Comparison of ENCODE assay signal across 12 cellular contexts in the genomic region with DNA sequence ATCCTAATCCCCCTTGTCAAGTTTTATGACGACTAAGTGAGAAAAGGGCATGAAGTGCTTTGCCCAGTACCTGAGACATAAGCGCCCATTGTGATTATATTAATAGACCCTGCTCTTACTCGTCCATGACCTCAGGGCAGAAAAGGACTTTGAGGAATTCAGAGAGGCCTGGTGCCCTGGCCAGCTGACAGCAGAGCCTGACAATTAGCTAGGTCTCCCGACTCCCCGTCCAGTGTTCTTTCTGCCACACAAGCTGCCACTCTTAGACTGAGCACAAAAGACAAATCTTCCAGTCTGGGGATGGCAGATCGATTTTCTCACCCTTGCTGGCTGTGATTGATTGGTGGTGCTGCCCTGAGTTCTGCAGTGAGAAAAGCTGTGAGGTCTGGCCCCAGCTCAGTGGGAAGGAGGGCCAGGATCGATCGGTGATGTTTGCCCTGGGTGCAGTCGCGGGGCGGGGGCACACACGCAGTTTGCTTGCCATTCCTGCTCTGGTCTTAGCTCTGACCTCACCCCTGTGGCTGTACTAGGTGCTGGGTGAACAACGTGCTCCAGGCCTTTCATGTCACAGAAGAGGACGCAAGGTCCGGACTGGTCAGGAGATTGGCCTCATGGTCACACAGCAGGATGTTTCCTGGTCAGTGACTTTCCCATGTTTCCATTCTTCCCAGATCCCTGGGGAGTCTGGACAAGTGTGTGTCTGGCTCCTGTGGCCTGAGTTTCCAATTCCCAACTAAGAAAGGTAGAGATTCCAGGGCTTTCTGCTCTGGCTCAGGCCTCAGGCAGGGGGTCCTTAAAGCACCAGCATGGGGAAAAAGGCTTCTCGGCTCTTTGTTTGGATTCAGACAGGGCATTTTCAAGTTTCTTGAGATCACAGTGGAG.
DNase-seq lines count a peak whose midpoint lies in the region; ATAC-seq and TF ChIP-seq lines count a peak whose summit lies in the region.
"Had no signal": no experiment of that assay in that cellular context is flagged by ENCODE, and none has a peak within 500 bp of the region (broad histone marks: within the 10 kb centered on the region; RNA-seq: fewer than 3 reads in every experiment).

No MANE protein-coding gene starts in this region.

- TF ChIP-seq POLR2A in gastroesophageal sphincter (IDR thresholded peaks at IDR 0.05) (no peak), gastrocnemius medialis (IDR thresholded peaks at IDR 0.05) (peak in 1 of 2 donors; percentile 18)

- in situ Hi-C loops in gastrocnemius medialis (cut with MboI; ENCODE audit: low sequenced_read_pairs in 4 of 4): no loop called here
- in situ Hi-C loops in GM13976 (cut with MboI; ENCODE audit: low sequenced_read_pairs, unreplicated experiment): no loop called here

- H3K9me3 ChIP-seq in gastroesophageal sphincter: no peaks in the 10 kb centered on the region
- H3K9me3 ChIP-seq in gastrocnemius medialis: no peaks in the 10 kb centered on the region
- H3K9me3 ChIP-seq in CD8-positive, alpha-beta memory T cell (ENCODE audit: low read length): no peaks in the 10 kb centered on the region

- intact Hi-C loops in gastrocnemius medialis (cut with DNase I; ENCODE audit: low total_unique reads): no loop called here

- peak overlapping the region in 3 of 4 donors; percentile 55 to 78 (median 70) for H3K27ac ChIP-seq in gastroesophageal sphincter
- H3K27ac ChIP-seq in gastrocnemius medialis: peak overlapping the region; percentile 80 to 85 (median 83)
- H3K27ac ChIP-seq in CD8-positive, alpha-beta memory T cell (ENCODE audit: low read depth, low read length): no peak overlapping the region

- DNase-seq in HuH-7.5 (ENCODE audit: low spot score): peak; percentile 59
- peak; percentile 88 for DNase-seq in mesenteric fat pad (ENCODE audit: low spot score)
- DNase-seq in gastrocnemius medialis: peak; percentile 30 to 40
- no peak for DNase-seq in GM13976 (ENCODE audit: low spot score)
- DNase-seq in CD8-positive, alpha-beta memory T cell: no peak
- DNase-seq in Ammon's horn (ENCODE audit: low spot score): no peak
- no peak for DNase-seq in foreskin fibroblast
- DNase-seq: activated T-cell treated with anti-CD3 and anti-CD28 coated beads, Interleukin-2, amount 50 U/mL, for 48 hours; amygdala; NCI-H2227 treated with DMSO at 0.1 percent for 48 hours had no signal

- no peaks in the 10 kb centered on the region for H3K36me3 Mint-ChIP-seq in CD8-positive, alpha-beta memory T cell

- peak; percentile 13 for ATAC-seq in gastroesophageal sphincter
- peak; percentile 25 to 26 for ATAC-seq in gastrocnemius medialis

- no peaks in the 10 kb centered on the region for H3K9me3 Mint-ChIP-seq in CD8-positive, alpha-beta memory T cell

- peaks cover under 1% of the 10 kb centered on the region in 2 donors for H3K27me3 Mint-ChIP-seq in CD8-positive, alpha-beta memory T cell

- POLR2A ChIA-PET in CD8-positive, alpha-beta memory T cell (lab: Charles Lee): no interaction called here

- H3K4me1 Mint-ChIP-seq in CD8-positive, alpha-beta memory T cell: no peaks in the 10 kb centered on the region

- WGBS in gastroesophageal sphincter (ENCODE audit: low coverage in 1 of 2), 2 donors: 41 to 55% methylated on average over 2 of the region's 16 CpGs

- H3K27me3 ChIP-seq in gastroesophageal sphincter (no peaks in the 10 kb centered on the region), gastrocnemius medialis (no peaks in the 10 kb centered on the region)
- H3K27me3 ChIP-seq in CD8-positive, alpha-beta memory T cell (ENCODE audit: insufficient read depth, low read length, poor library complexity, severe bottlenecking): no peaks in the 10 kb centered on the region

- TF ChIP-seq EP300 in gastroesophageal sphincter (IDR thresholded peaks at IDR 0.05): no peak

- H3K4me1 ChIP-seq in gastroesophageal sphincter: peaks cover 4 to 45% (median 33%) of the 10 kb centered on the region in 3 donors
- H3K4me1 ChIP-seq in gastrocnemius medialis: peaks cover 29 to 32% of the 10 kb centered on the region in 2 donors
- no peaks in the 10 kb centered on the region for H3K4me1 ChIP-seq in CD8-positive, alpha-beta memory T cell (ENCODE audit: insufficient read depth, low read length)

- H3K36me3 ChIP-seq in gastroesophageal sphincter: no peaks in the 10 kb centered on the region
- H3K36me3 ChIP-seq in gastrocnemius medialis: no peaks in the 10 kb centered on the region
- H3K36me3 ChIP-seq in CD8-positive, alpha-beta memory T cell (ENCODE audit: insufficient read depth, low read length): no peaks in the 10 kb centered on the region

- no peak overlapping the region for H3K27ac Mint-ChIP-seq in CD8-positive, alpha-beta memory T cell

- no peak overlapping the region for H3K4me3 Mint-ChIP-seq in CD8-positive, alpha-beta memory T cell

- no peak overlapping the region for H3K4me3 ChIP-seq in gastroesophageal sphincter
- no peak overlapping the region for H3K4me3 ChIP-seq in gastrocnemius medialis
- no peak overlapping the region for H3K4me3 ChIP-seq in CD8-positive, alpha-beta memory T cell (ENCODE audit: low read length)
- H3K4me3 ChIP-seq in foreskin fibroblast (ENCODE audit: low read depth in 1 of 2, low read length in 2 of 2): no peak overlapping the region
- H3K4me3 ChIP-seq: dorsolateral prefrontal cortex had no signal

- CTCF ChIA-PET in CD8-positive, alpha-beta memory T cell (lab: Charles Lee): interaction anchor here (1.4 kb wide), 1 partner anchor 687 kb away, joined by 3 read pairs; no protein-coding TSS in a partner anchor

- no peak for TF ChIP-seq CTCF in gastroesophageal sphincter (IDR thresholded peaks at IDR 0.05)
- no peak for TF ChIP-seq CTCF in gastrocnemius medialis (IDR thresholded peaks at IDR 0.05 in 4 of 5, conservative IDR thresholded peaks at IDR 0.05 in 1 of 5)
- no peak for TF ChIP-seq CTCF in GM13976 (IDR thresholded peaks at IDR 0.05; ENCODE audit: borderline replicate concordance, control extremely low read depth, extremely low read depth, insufficient read depth, missing control alignments)
- no peak for TF ChIP-seq CTCF in foreskin fibroblast (IDR thresholded peaks at IDR 0.05; ENCODE audit: low read depth, low read length)

Comparison
In these comparisons a context has a peak if more than half of its experiments do, and no peak if none do; other contexts are left out.
1. DNase-seq: peak in HuH-7.5 (single experiment), mesenteric fat pad (single experiment) and gastrocnemius medialis (2 of 2); none in GM13976 (single experiment), CD8-positive, alpha-beta memory T cell (0 of 5), Ammon's horn (single experiment) and foreskin fibroblast (0 of 2).